Comparison of ENCODE assay signal across 7 cellular contexts in the genomic region with DNA sequence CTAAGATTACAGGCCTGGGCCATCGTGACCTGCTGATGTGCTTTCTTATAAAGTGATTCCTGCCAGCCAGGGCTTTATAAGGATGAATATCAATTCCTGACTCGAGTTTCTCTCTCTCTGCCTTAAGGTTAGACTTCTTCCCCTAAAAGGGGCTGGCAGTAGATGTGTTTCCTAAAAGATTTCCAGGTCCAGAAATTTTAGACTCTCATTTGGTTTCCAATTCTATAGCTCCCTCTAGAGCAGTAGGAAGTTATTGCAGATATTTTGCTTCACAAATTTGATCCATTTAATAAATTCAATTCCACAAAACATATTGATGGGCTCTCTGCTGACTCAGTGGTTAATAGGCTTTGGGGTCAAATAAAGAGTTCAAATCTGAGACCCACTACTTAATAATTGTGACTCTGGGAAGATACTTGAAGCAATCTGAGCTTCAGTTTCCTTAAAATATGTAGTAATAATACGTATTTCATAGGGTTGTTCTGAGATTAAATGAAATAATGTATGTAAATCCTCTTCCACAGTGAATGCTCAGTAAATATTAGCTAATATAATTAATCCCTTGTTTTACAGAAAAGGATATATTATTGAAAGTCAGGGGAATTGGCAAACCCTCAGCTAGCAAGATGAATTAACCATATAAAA. TPM values are rescaled to one million over a fixed set of nuclear protein-coding genes. Genes with fewer than 3 reads are reported as not detected.
DNase-seq lines count a peak whose midpoint lies in the region; ATAC-seq and FAIRE-seq lines count a peak whose summit lies in the region.

No MANE protein-coding gene starts in this region.

- peaks cover 0 to 6% (median 0%) of the 10 kb centered on the region in 9 donors for H3K9me3 Mint-ChIP-seq in naive thymus-derived CD8-positive, alpha-beta T cell

- DNase-seq in LHCN-M2 (ENCODE audit: low read depth) (peak; percentile 65), SKM-1 (lab: John Stamatoyannopoulos, UW; ENCODE audit: unreplicated experiment) (peak; percentile 47), epidermal melanocyte (ENCODE audit: insufficient read length, low spot score) (peak; percentile 58)
- peak in 3 of 10 donors; percentile 65 to 72 (median 67) for DNase-seq in naive thymus-derived CD8-positive, alpha-beta T cell

- H3K27me3 Mint-ChIP-seq in naive thymus-derived CD8-positive, alpha-beta T cell = no peaks in the 10 kb centered on the region

- H3K4me1 Mint-ChIP-seq in naive thymus-derived CD8-positive, alpha-beta T cell = peaks cover 20 to 60% (median 56%) of the 10 kb centered on the region in 4 donors

- peaks cover 0 to 4% (median 2%) of the 10 kb centered on the region in 3 donors for H3K36me3 Mint-ChIP-seq in naive thymus-derived CD8-positive, alpha-beta T cell

- FAIRE-seq in G401.6 (lab: Jason Lieb, UNC) = peak; percentile 94

- peak overlapping the region; percentile 28 to 100 (median 87) for H3K27ac Mint-ChIP-seq in naive thymus-derived CD8-positive, alpha-beta T cell

- POLR2A ChIA-PET in naive thymus-derived CD8-positive, alpha-beta T cell (lab: Charles Lee) = interaction anchor here (0.7 to 22.5 kb wide), 11 partner anchors 10 to 148 kb away, joined by 3 to 1743 read pairs (median 15); a partner anchor contains a TSS

- H3K4me3 Mint-ChIP-seq in naive thymus-derived CD8-positive, alpha-beta T cell = peak overlapping the region in 9 of 10 donors; percentile 40 to 77 (median 59)

- no peak for ATAC-seq in naive thymus-derived CD8-positive, alpha-beta T cell
- ATAC-seq in GM19455 (IDR thresholded peaks at IDR 0.05; ENCODE audit: unreplicated experiment) (no peak), HG02852 (IDR thresholded peaks at IDR 0.05; ENCODE audit: unreplicated experiment) (no peak)

RNA-seq across cellular contexts. Expression of a gene that starts 2.1 kb away (rescaled TPM):
- 12.0 and 15.7 TPM in 2 replicates for total RNA-seq in LHCN-M2 (2014; rRNA removed)
- polyA plus RNA-seq in LHCN-M2 (2012) = 7.7 TPM
- 10 to 100 TPM; 28.9 to 34.9 TPM for total RNA-seq in naive thymus-derived CD8-positive, alpha-beta T cell
- 10 to 100 TPM; 29.4 to 33.0 (median 31.6) TPM for polyA plus RNA-seq in naive thymus-derived CD8-positive, alpha-beta T cell

RNA-seq across cellular contexts. Expression of a gene that starts 27.1 kb away (rescaled TPM):
- total RNA-seq in LHCN-M2 (2014; rRNA removed) = 1,643 and 2,330 TPM in 2 replicates
- polyA plus RNA-seq in LHCN-M2 (2012) = 1,565 TPM
- 1,000 to 10,000 TPM; 6,403 to 7,046 TPM for total RNA-seq in naive thymus-derived CD8-positive, alpha-beta T cell
- polyA plus RNA-seq in naive thymus-derived CD8-positive, alpha-beta T cell = over 10,000 TPM; 25,152 to 39,550 (median 31,716) TPM

RNA-seq across cellular contexts. Expression of a gene that starts 27.3 kb away (rescaled TPM):
- 0.19 and 0.57 TPM in 2 replicates for total RNA-seq in LHCN-M2 (2014; rRNA removed)
- polyA plus RNA-seq in LHCN-M2 (2012) = 0.10 TPM
- total RNA-seq in naive thymus-derived CD8-positive, alpha-beta T cell = 10 to 100 TPM; 69.4 to 69.9 TPM
- polyA plus RNA-seq in naive thymus-derived CD8-positive, alpha-beta T cell = 10 to 100 TPM in 2 of 3 donors, 1 to 10 TPM in 1; 7.2 to 21.8 (median 12.4) TPM

Comparison
In these comparisons a context has a peak if more than half of its experiments do, and no peak if none do; other contexts are left out.
1. RNA of a gene that starts 27.3 kb away (total RNA-seq): 69.4 to 69.9 TPM in naive thymus-derived CD8-positive, alpha-beta T cell; 0.19 to 0.57 TPM in LHCN-M2; every median in the first group is over 10 times any median in the second.